ENCODE assay signal across 8 cellular contexts in the genomic region with DNA sequence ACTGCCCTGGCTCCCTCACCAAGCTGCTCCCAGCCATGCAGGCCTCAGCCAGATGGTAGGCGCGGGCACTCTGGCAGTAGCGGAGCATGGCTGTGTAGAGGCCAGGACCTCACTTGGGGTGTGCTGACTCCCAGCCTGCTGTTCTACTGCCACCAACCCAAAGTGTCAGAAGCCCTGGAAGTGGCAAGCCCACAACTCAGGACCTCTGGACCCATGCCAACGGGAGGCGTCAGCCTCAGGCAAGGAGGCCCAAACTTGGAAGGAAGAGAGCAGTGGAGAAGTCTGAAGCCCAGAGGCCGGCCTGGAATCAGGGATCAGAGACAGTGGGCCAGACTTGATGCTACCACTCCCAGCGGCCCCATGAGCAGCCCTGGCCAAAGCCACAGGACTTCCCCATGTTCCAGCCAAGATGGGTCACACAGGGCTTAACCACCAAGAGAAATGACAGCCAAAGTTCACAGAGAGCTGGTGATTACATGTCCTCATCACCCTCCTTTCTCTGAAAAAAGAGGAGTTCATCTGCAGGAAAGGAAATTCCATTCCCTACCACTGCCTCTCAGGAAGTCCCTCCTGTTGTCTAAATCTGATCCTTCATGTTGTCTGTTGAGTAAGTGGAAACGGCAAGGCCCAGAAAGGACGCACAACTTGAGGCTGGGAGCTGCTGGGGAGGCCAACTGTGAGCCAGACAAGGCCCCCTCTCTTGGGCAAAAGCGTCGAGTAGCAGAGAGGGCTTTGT. TPM values are rescaled to one million over a fixed set of nuclear protein-coding genes. Genes with fewer than 3 reads are reported as not detected.
A peak's percentile ranks its signal among the peaks of the same experiment; 100 is the strongest.
DNase-seq lines count a peak whose midpoint lies in the region; ATAC-seq and TF ChIP-seq lines count a peak whose summit lies in the region.
"Had no signal": no experiment of that assay in that cellular context is flagged by ENCODE, and none has a peak within 500 bp of the region (broad histone marks: within the 10 kb centered on the region; RNA-seq: fewer than 3 reads in every experiment).

No MANE protein-coding gene starts in this region.

- peak; percentile 11 for DNase-seq in H7
- no peak for DNase-seq in activated naive CD8-positive, alpha-beta T cell treated with anti-CD3 and anti-CD28 coated beads, Interleukin-2, amount 10 ng/mL, durations not matched to agents 7 days and 5 days
- DNase-seq in right atrium auricular region (ENCODE audit: low spot score): peak; percentile 76
- peak; percentile 55 for DNase-seq in stomach
- DNase-seq in SW480 (ENCODE audit: low spot score): no peak
- DNase-seq: nucleus accumbens had no signal

- H3K4me3 Mint-ChIP-seq in activated naive CD8-positive, alpha-beta T cell treated with anti-CD3 and anti-CD28 coated beads, Interleukin-2, amount 10 ng/mL, durations not matched to agents 7 days and 5 days: peak overlapping the region; percentile 57

- WGBS in stomach, 5 donors: 51 to 58% (median 56%) methylated on average over 7 to 11 of the region's 11 CpGs

- TF ChIP-seq EP300 in stomach (IDR thresholded peaks at IDR 0.05): no peak

- H3K27me3 ChIP-seq in H7 (ENCODE audit: control insufficient read depth, insufficient read depth, low read length) (peaks cover 6% of the 10 kb centered on the region; the same call in 1 of the 2 replicates), right atrium auricular region (no peaks in the 10 kb centered on the region), stomach (no peaks in the 10 kb centered on the region)

- H3K4me3 ChIP-seq in H7 (ENCODE audit: insufficient read depth, low read depth, low read length): no peak overlapping the region
- H3K4me3 ChIP-seq in right atrium auricular region: no peak overlapping the region
- H3K4me3 ChIP-seq in stomach: peak overlapping the region in 1 of 4 donors; percentile 7

- H3K27ac Mint-ChIP-seq in activated naive CD8-positive, alpha-beta T cell treated with anti-CD3 and anti-CD28 coated beads, Interleukin-2, amount 10 ng/mL, durations not matched to agents 7 days and 5 days: peak overlapping the region; percentile 89

- POLR2A ChIA-PET in activated naive CD8-positive, alpha-beta T cell treated with anti-CD3 and anti-CD28 coated beads, Interleukin-2, amount 10 ng/mL, durations not matched to agents 7 days and 5 days (lab: Charles Lee): no interaction called here

- TF ChIP-seq POLR2A in stomach (IDR thresholded peaks at IDR 0.05): no peak

- no peaks in the 10 kb centered on the region for H3K27me3 Mint-ChIP-seq in activated naive CD8-positive, alpha-beta T cell treated with anti-CD3 and anti-CD28 coated beads, Interleukin-2, amount 10 ng/mL, durations not matched to agents 7 days and 5 days

- H3K27ac ChIP-seq in right atrium auricular region (peak overlapping the region; percentile 40 to 93), stomach (peak overlapping the region; percentile 91 to 97 (median 97))

- H3K4me1 ChIP-seq in right atrium auricular region: peaks cover 4 to 94% of the 10 kb centered on the region in 2 donors
- H3K4me1 ChIP-seq in stomach: peaks cover 88 to 97% (median 93%) of the 10 kb centered on the region in 4 donors

- H3K9me3 Mint-ChIP-seq in activated naive CD8-positive, alpha-beta T cell treated with anti-CD3 and anti-CD28 coated beads, Interleukin-2, amount 10 ng/mL, durations not matched to agents 7 days and 5 days: no peaks in the 10 kb centered on the region

- H3K4me1 Mint-ChIP-seq in activated naive CD8-positive, alpha-beta T cell treated with anti-CD3 and anti-CD28 coated beads, Interleukin-2, amount 10 ng/mL, durations not matched to agents 7 days and 5 days: peaks cover 65% of the 10 kb centered on the region

- H3K9me3 ChIP-seq in right atrium auricular region: no peaks in the 10 kb centered on the region
- no peaks in the 10 kb centered on the region for H3K9me3 ChIP-seq in stomach

- peaks cover 10% of the 10 kb centered on the region for H3K36me3 Mint-ChIP-seq in activated naive CD8-positive, alpha-beta T cell treated with anti-CD3 and anti-CD28 coated beads, Interleukin-2, amount 10 ng/mL, durations not matched to agents 7 days and 5 days

- no peak for ATAC-seq in activated naive CD8-positive, alpha-beta T cell treated with anti-CD3 and anti-CD28 coated beads, Interleukin-2, amount 10 ng/mL, durations not matched to agents 7 days and 5 days (ENCODE audit: low read depth)
- ATAC-seq in esophagus mucosa (no peak), GM21786 (IDR thresholded peaks at IDR 0.05; ENCODE audit: unreplicated experiment) (no peak)

- no peaks in the 10 kb centered on the region for H3K36me3 ChIP-seq in H7 (replicated peaks; ENCODE audit: control insufficient read depth, insufficient read depth, low read length)
- no peaks in the 10 kb centered on the region for H3K36me3 ChIP-seq in right atrium auricular region
- no peaks in the 10 kb centered on the region for H3K36me3 ChIP-seq in stomach

- intact Hi-C loops in stomach (cut with DNase I; ENCODE audit: low total_unique reads): no loop called here

- TF ChIP-seq CTCF in right atrium auricular region (IDR thresholded peaks at IDR 0.05) (no peak), stomach (IDR thresholded peaks at IDR 0.05) (no peak)

RNA-seq across cellular contexts. Expression of gene ARRB1, which starts 4.4 kb away (rescaled TPM):
- total RNA-seq in H7 (2014; rRNA removed; shearing (Covaris generic)): 110 and 116 TPM in 2 replicates
- total RNA-seq in activated naive CD8-positive, alpha-beta T cell treated with anti-CD3 and anti-CD28 coated beads, Interleukin-2, amount 10 ng/mL, durations not matched to agents 7 days and 5 days: 10 to 100 TPM; 61.8 to 64.8 TPM
- total RNA-seq in right atrium auricular region (10 to 100 TPM; 19.4 to 22.9 TPM), stomach (100 to 1,000 TPM in 1 of 5 donors, 10 to 100 TPM in 4; 44.3 to 151 (median 76.5) TPM), esophagus mucosa (7.6 TPM)
- polyA plus RNA-seq in stomach: 10 to 100 TPM; 18.0 to 41.2 (median 33.2) TPM

RNA-seq across cellular contexts. Expression of gene RPS3, which starts 52.2 kb away (rescaled TPM):
- 2,195 and 2,298 TPM in 2 replicates for total RNA-seq in H7 (2014; rRNA removed; shearing (Covaris generic))
- total RNA-seq in activated naive CD8-positive, alpha-beta T cell treated with anti-CD3 and anti-CD28 coated beads, Interleukin-2, amount 10 ng/mL, durations not matched to agents 7 days and 5 days: 1,000 to 10,000 TPM; 3,289 to 3,447 TPM
- total RNA-seq in right atrium auricular region: 100 to 1,000 TPM; 391 to 983 TPM
- 1,000 to 10,000 TPM in 3 of 5 donors, 100 to 1,000 TPM in 2; 607 to 1,681 (median 1,272) TPM for total RNA-seq in stomach
- polyA plus RNA-seq in stomach: 1,000 to 10,000 TPM; 2,719 to 3,770 (median 2,836) TPM
- 2,660 TPM for total RNA-seq in esophagus mucosa

Comparison
In these comparisons a context has a peak if more than half of its experiments do, and no peak if none do; other contexts are left out.
1. DNase-seq: peak in H7 (single experiment), right atrium auricular region (single experiment) and stomach (single experiment); none in activated naive CD8-positive, alpha-beta T cell treated with anti-CD3 and anti-CD28 coated beads, Interleukin-2, amount 10 ng/mL, durations not matched to agents 7 days and 5 days (single experiment) and SW480 (single experiment).